10 cellular contexts compared by ENCODE assay signal in the genomic region with DNA sequence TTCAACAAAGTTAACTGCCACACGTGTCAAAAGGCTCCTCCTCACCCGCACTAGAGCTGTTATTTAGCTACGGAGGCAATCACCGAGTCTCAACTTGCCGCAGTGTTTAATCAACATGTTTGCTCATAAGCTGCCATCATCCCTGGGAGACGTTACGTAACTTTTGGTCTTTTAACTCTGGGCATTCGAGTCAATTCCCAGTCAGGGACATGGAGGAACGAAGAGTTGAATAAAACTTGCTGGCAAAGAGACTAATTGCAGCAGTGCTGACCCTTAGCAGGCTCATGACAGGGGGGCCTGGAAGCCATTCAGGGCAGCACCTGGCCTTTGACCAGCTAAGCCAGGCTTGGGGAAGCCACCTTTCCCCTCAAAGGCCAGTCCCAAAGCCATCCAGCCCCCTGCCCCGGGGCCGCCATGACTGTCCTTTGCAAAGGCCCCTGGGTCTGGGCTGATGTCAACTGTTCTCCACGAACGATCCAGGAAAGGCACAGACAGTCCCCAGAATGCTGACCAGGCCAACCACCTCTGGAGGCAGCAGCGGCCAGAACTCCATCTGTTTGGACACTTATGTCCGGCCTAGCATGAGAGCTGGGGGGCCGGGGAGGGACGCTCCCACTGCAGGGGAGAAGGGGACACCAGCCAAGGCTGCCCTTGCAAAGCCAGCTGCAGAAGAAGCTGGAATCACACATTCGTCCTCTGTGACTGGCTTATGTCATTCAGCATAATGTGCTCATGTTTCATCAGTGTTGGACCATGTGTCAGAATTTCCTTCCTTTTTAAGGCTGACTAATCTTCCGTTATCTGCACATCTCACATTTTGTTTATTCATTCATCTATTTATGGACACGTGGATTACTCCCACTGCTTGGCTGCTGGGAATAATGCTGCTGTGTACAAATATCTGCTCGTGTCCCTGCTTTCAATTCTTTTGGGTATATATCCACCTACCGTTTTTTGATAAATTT. TPM values are rescaled to one million over a fixed set of nuclear protein-coding genes. Genes with fewer than 3 reads are reported as not detected.
DNase-seq lines count a peak whose midpoint lies in the region; ATAC-seq lines count a peak whose summit lies in the region.
"Had no signal": no experiment of that assay in that cellular context is flagged by ENCODE, and none has a peak within 500 bp of the region (broad histone marks: within the 10 kb centered on the region; RNA-seq: fewer than 3 reads in every experiment).

No MANE protein-coding gene starts in this region.

- ATAC-seq in left cardiac atrium (peak; percentile 72 to 73), HG03139 (IDR thresholded peaks at IDR 0.05; ENCODE audit: unreplicated experiment) (no peak)

- peak overlapping the region; percentile 61 for H3K27ac ChIP-seq in subcutaneous abdominal adipose tissue (ENCODE audit: low read depth, low read length)

- DNase-seq in NOMO-1 treated with DMSO at 0.1 percent for 48 hours (lab: John Stamatoyannopoulos, UW; ENCODE audit: unreplicated experiment): peak; percentile 26
- no peak for DNase-seq in NOMO-1 treated with dmso at 0.1 percent for 144 hours (lab: John Stamatoyannopoulos, UW; ENCODE audit: unreplicated experiment)
- peak; percentile 72 for DNase-seq in left cardiac atrium
- no peak for DNase-seq in T-helper 1 cell
- DNase-seq in activated CD8-positive, alpha-beta memory T cell treated with anti-CD3 and anti-CD28 coated beads, Interleukin-2, amount 50 U/mL, for 48 hours: no peak
- DNase-seq: activated CD8-positive, alpha-beta memory T cell treated with anti-CD3 and anti-CD28 coated beads, Interleukin-2, amount 50 U/mL, for 4 hours; NCI-H2227 treated with DMSO at 0.1 percent for 48 hours had no signal

- H3K9me3 ChIP-seq in subcutaneous abdominal adipose tissue (ENCODE audit: control insufficient read depth in 5 of 5, low read length in 5 of 5): no peaks in the 10 kb centered on the region

- peaks cover 0 to 2% (median 0%) of the 10 kb centered on the region in 5 donors for H3K27me3 ChIP-seq in subcutaneous abdominal adipose tissue (ENCODE audit: control insufficient read depth in 5 of 5, insufficient read depth in 4 of 5, low read length in 5 of 5)

- peak overlapping the region; percentile 5 for H3K27ac Mint-ChIP-seq in activated naive CD8-positive, alpha-beta T cell

- H3K4me1 Mint-ChIP-seq in activated naive CD8-positive, alpha-beta T cell (ENCODE audit: low read depth): peaks cover 4% of the 10 kb centered on the region

- H3K9ac ChIP-seq in subcutaneous abdominal adipose tissue (ENCODE audit: low read length in 5 of 5): no peak overlapping the region

- H3K9me3 Mint-ChIP-seq in activated naive CD8-positive, alpha-beta T cell (ENCODE audit: low read depth): no peaks in the 10 kb centered on the region

- H3K4me1 ChIP-seq in subcutaneous abdominal adipose tissue (ENCODE audit: control insufficient read depth in 5 of 5, insufficient read depth in 5 of 5, low read length in 5 of 5): peaks cover 0 to 23% (median 23%) of the 10 kb centered on the region in 5 donors

- no peaks in the 10 kb centered on the region for H3K36me3 Mint-ChIP-seq in activated naive CD8-positive, alpha-beta T cell

- peak overlapping the region in 1 of 5 donors; percentile 13 for H3K4me3 ChIP-seq in subcutaneous abdominal adipose tissue (ENCODE audit: low read depth in 1 of 5, low read length in 5 of 5)

- intact Hi-C loops in left cardiac atrium (cut with DNase I): loop anchor here in 1 of 2 donors (10.0 kb wide), 1 partner anchor 199 kb away; no protein-coding TSS in a partner anchor

- peaks cover 7% of the 10 kb centered on the region for H3K27me3 Mint-ChIP-seq in activated naive CD8-positive, alpha-beta T cell

- no peak overlapping the region for H3K4me3 Mint-ChIP-seq in activated naive CD8-positive, alpha-beta T cell

- H3K36me3 ChIP-seq in subcutaneous abdominal adipose tissue (ENCODE audit: control insufficient read depth in 5 of 5, insufficient read depth in 5 of 5, low read length in 5 of 5): no peaks in the 10 kb centered on the region

RNA-seq across cellular contexts. Expression of a gene that starts 43.7 kb away (rescaled TPM):
- 10 to 100 TPM; 14.5 to 20.2 TPM for total RNA-seq in left cardiac atrium

Comparison
In these comparisons a context has a peak if more than half of its experiments do, and no peak if none do; other contexts are left out.
1. DNase-seq: peak in NOMO-1 treated with DMSO at 0.1 percent for 48 hours (single experiment) and left cardiac atrium (single experiment); none in NOMO-1 treated with dmso at 0.1 percent for 144 hours (single experiment), T-helper 1 cell (0 of 5) and activated CD8-positive, alpha-beta memory T cell treated with anti-CD3 and anti-CD28 coated beads, Interleukin-2, amount 50 U/mL, for 48 hours (single experiment).